Comparison of ENCODE assay signal across 22 cellular contexts in genomic region chr5:153813871-153814270, GRCh38.
"Had no signal": no experiment of that assay in that cellular context is flagged by ENCODE, and none has a peak within 500 bp of the region (broad histone marks: within the 10 kb centered on the region; RNA-seq: fewer than 3 reads in every experiment).

No MANE protein-coding gene starts in this region.

- DNase-seq: activated CD4-positive, alpha-beta memory T cell treated with anti-CD3 and anti-CD28 coated beads, Interleukin-2, amount 10 ng/mL, durations not matched to agents 7 days and 5 days; activated CD4-positive, alpha-beta T cell treated with anti-CD3 and anti-CD28 coated beads for 1 hour; activated CD4-positive, alpha-beta T cell treated with anti-CD3 and anti-CD28 coated beads, Interleukin-2, amount 10 ng/mL, durations not matched to agents 7 days and 5 days; activated naive CD8-positive, alpha-beta T cell treated with anti-CD3 and anti-CD28 coated beads, Interleukin-2, amount 50 U/mL, for 24 hours; activated T-cell treated with anti-CD3 and anti-CD28 coated beads, Interleukin-2, amount 50 U/mL, for 48 hours; head of caudate nucleus; hippocampal formation; left colon; midbrain; naive thymus-derived CD4-positive, alpha-beta T cell; nucleus accumbens; pancreas; sigmoid colon; stimulated activated CD4-positive, alpha-beta T cell treated with anti-CD3 and anti-CD28 coated beads, Interleukin-15, amount 100 ng/mL, for 24 hours; stimulated activated CD4-positive, alpha-beta T cell treated with anti-CD3 and anti-CD28 coated beads, Interleukin-2, amount 100 ng/mL, for 24 hours; stimulated activated naive B cell treated with anti-CD40 and anti-IgM and Interleukin-4, amounts not matched to agents 10 μg/mL and 1 μg/mL and 100 μg/mL, for 72 hours; T-helper 2 cell; tibial artery; upper lobe of right lung had no signal

- H3K4me3 ChIP-seq: esophagus muscularis mucosa, pancreas, prostate gland, sigmoid colon, suprapubic skin, tibial artery, upper lobe of right lung had no signal

- H3K27ac ChIP-seq: esophagus muscularis mucosa, pancreas, prostate gland, sigmoid colon, suprapubic skin, tibial artery, upper lobe of right lung had no signal

- H3K36me3 ChIP-seq: esophagus muscularis mucosa, pancreas, prostate gland, sigmoid colon, suprapubic skin, tibial artery, upper lobe of right lung had no signal

- H3K27me3 ChIP-seq: esophagus muscularis mucosa, pancreas, sigmoid colon, suprapubic skin, tibial artery, upper lobe of right lung had no signal

- H3K4me1 ChIP-seq: pancreas, prostate gland, sigmoid colon, suprapubic skin, tibial artery, upper lobe of right lung had no signal

- H3K9me3 ChIP-seq: esophagus muscularis mucosa, pancreas, prostate gland, suprapubic skin, tibial artery, upper lobe of right lung had no signal
